ENCODE assay signal across 17 cellular contexts in the genomic region with DNA sequence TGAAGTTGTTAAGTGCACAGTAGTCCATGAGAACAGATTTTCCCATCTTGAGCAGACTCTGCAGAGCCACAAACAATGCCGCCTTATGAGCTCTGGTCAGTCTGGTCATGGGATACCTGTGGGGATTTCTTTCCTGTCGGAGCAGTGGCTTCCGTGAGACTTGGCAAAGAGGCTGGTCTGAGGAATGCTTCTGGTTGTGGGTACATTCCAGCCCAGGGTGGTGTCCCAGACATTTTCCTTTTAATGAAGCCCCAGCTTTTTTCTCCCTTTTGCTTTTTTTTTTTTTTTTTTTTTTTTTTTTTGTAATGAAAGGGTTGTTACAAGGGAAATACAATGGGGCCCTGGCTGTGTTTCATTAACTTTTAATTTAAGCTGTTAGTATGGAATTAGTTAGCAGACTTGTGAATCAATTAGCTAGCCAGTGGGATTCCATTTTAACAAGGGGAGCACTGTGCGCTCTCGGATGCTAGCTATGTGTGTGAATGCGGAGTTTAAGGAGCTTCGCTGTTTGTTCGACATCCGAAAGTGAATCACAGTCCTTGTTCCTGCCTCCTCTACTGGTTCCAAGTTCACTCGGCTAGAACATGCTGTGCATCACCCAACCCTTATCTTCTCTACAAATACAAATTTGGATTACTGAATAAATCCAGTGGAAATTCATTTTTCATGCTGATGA.
DNase-seq lines count a peak whose midpoint lies in the region; ATAC-seq, FAIRE-seq and TF ChIP-seq lines count a peak whose summit lies in the region.
"Had no signal": no experiment of that assay in that cellular context is flagged by ENCODE, and none has a peak within 500 bp of the region (broad histone marks: within the 10 kb centered on the region; RNA-seq: fewer than 3 reads in every experiment).

No MANE protein-coding gene starts in this region.

- peak overlapping the region; percentile 29 for H3K4me2 ChIP-seq in neuronal stem cell (ENCODE audit: insufficient read depth, low read length, poor library complexity, severe bottlenecking)
- H3K4me2 ChIP-seq: PC-9 had no signal

- TF ChIP-seq CTCF in AG10803 (conservative IDR thresholded peaks at IDR 0.05; ENCODE audit: low read length), result no peak

- peaks cover 45% of the 10 kb centered on the region for H3K4me1 ChIP-seq in SJCRH30
- H3K4me1 ChIP-seq in neuronal stem cell (ENCODE audit: control insufficient read depth in 2 of 2, insufficient read depth in 1 of 2, low read depth in 1 of 2, low read length in 2 of 2), result peaks cover 0 to 12% of the 10 kb centered on the region in 2 donors

- DNase-seq in AG10803 (ENCODE audit: low read depth) (peak; percentile 22), SJCRH30 (peak; percentile 31 to 43), Right ventricle myocardium superior (no peak), neuronal stem cell (ENCODE audit: low spot score) (peak; percentile 81), GM12891 (ENCODE audit: insufficient read length, low spot score) (no peak)
- DNase-seq: activated CD4-positive, alpha-beta T cell treated with anti-CD3 and anti-CD28 coated beads, Interleukin-2, amount 50 U/mL, for 1 hour; Caco-2; HCEC 1CT; kidney glomerular epithelial cell; NCI-H1092 treated with DMSO at 0.1 percent for 48 hours; spleen had no signal

- H3K36me3 ChIP-seq in SJCRH30 (peaks cover 7% of the 10 kb centered on the region), neuronal stem cell (replicated peaks in 1 of 2; ENCODE audit: control insufficient read depth in 2 of 2, insufficient read depth in 2 of 2, low read length in 2 of 2) (no peaks in the 10 kb centered on the region)
- H3K36me3 ChIP-seq: spleen, suprapubic skin had no signal

- H2AK5ac ChIP-seq in neuronal stem cell (ENCODE audit: low read depth, low read length), result no peak overlapping the region

- no peak overlapping the region for H3K14ac ChIP-seq in neuronal stem cell (ENCODE audit: low read length)

- no peak overlapping the region for H2BK120ac ChIP-seq in neuronal stem cell (ENCODE audit: low read depth, low read length)

- no peak overlapping the region for H2BK15ac ChIP-seq in neuronal stem cell (ENCODE audit: low read length)

- no peak overlapping the region for H2BK12ac ChIP-seq in neuronal stem cell (ENCODE audit: low read length)

- peaks cover 2% of the 10 kb centered on the region for H3K79me1 ChIP-seq in neuronal stem cell (ENCODE audit: low read depth, low read length)

- WGBS in neuronal stem cell (ENCODE audit: extremely low coverage in 2 of 2, insufficient read length in 2 of 2, insufficient replicate concordance in 1 of 2), 2 donors, result no CpG with 5 or more reads among the region's 10 CpGs

- no peak overlapping the region for H3K4me3 ChIP-seq in AG10803 (ENCODE audit: low read length)
- no peak overlapping the region for H3K4me3 ChIP-seq in SJCRH30
- no peak overlapping the region for H3K4me3 ChIP-seq in neuronal stem cell (ENCODE audit: low read length in 2 of 2)
- H3K4me3 ChIP-seq: PC-9, spleen, suprapubic skin had no signal

- TF ChIP-seq POLR2A in GM12891 (IDR thresholded peaks at IDR 0.05; ENCODE audit: low read depth, low read length), result no peak

- H3K23ac ChIP-seq in neuronal stem cell (ENCODE audit: low read depth, low read length, poor library complexity), result no peak overlapping the region

- H3K27me3 ChIP-seq in SJCRH30, result no peaks in the 10 kb centered on the region
- no peaks in the 10 kb centered on the region for H3K27me3 ChIP-seq in neuronal stem cell (ENCODE audit: control insufficient read depth in 3 of 3, insufficient read depth in 3 of 3, low read depth in 1 of 3, low read length in 3 of 3)
- H3K27me3 ChIP-seq: spleen, suprapubic skin had no signal

- ATAC-seq in Right ventricle myocardium superior (ENCODE audit: poor library complexity), result peak; percentile 40
- ATAC-seq in GM21529 (IDR thresholded peaks at IDR 0.05; ENCODE audit: unreplicated experiment), result no peak
- no peak for ATAC-seq in esophagus mucosa
- no peak for ATAC-seq in HG03432 (IDR thresholded peaks at IDR 0.05; ENCODE audit: unreplicated experiment)

- H3K9me3 ChIP-seq in SJCRH30 (replicated peaks), result no peaks in the 10 kb centered on the region
- no peaks in the 10 kb centered on the region for H3K9me3 ChIP-seq in neuronal stem cell (replicated peaks in 1 of 2; ENCODE audit: control insufficient read depth in 2 of 2, insufficient read depth in 1 of 2, low read depth in 1 of 2, low read length in 2 of 2)
- H3K9me3 ChIP-seq: Caco-2, spleen, suprapubic skin had no signal

- intact Hi-C loops in Right ventricle myocardium superior (cut with DNase I), result no loop called here

- H3K27ac ChIP-seq in SJCRH30 (peak overlapping the region; percentile 33), neuronal stem cell (replicated peaks; ENCODE audit: low read length) (peak overlapping the region; percentile 95)
- H3K27ac ChIP-seq: PC-9, spleen, suprapubic skin had no signal

- H3K18ac ChIP-seq in neuronal stem cell (ENCODE audit: low read length), result no peak overlapping the region

- no peak overlapping the region for H4K8ac ChIP-seq in neuronal stem cell (ENCODE audit: low read depth, low read length)

- no peak for FAIRE-seq in GM12891 (lab: Jason Lieb, UNC)
- FAIRE-seq: frontal cortex had no signal

- no peak overlapping the region for H2AFZ ChIP-seq in neuronal stem cell (ENCODE audit: low read length)
- H2AFZ ChIP-seq: PC-9 had no signal

- peak overlapping the region; percentile 88 for H2BK5ac ChIP-seq in neuronal stem cell (ENCODE audit: low read length)

- no peak overlapping the region for H4K91ac ChIP-seq in neuronal stem cell (ENCODE audit: low read depth, low read length, poor library complexity)

- no peak overlapping the region for H3K4ac ChIP-seq in neuronal stem cell (ENCODE audit: low read length)

- no peak overlapping the region for H3K9ac ChIP-seq in neuronal stem cell (ENCODE audit: low read depth, low read length, poor library complexity)

TF ChIP-seq in GM12891, 5 proteins besides CTCF, POLR2A, EP300 and RAD21:
- TF ChIP-seq POU2F2 (IDR thresholded peaks at IDR 0.05; ENCODE audit: low read depth, low read length) (no peak), PAX5 (IDR thresholded peaks at IDR 0.05; ENCODE audit: insufficient read depth, low read length, severe bottlenecking) (no peak), SPI1 (IDR thresholded peaks at IDR 0.05; ENCODE audit: low read depth, low read length) (no peak), TAF1 (IDR thresholded peaks at IDR 0.05; ENCODE audit: low read depth, low read length) (no peak), POLR2AphosphoS5 (IDR thresholded peaks at IDR 0.05; ENCODE audit: low read depth, low read length) (no peak)

Comparison
In these comparisons a context has a peak if more than half of its experiments do, and no peak if none do; other contexts are left out.
1. DNase-seq: peak in AG10803 (single experiment), SJCRH30 (2 of 2) and neuronal stem cell (single experiment); none in Right ventricle myocardium superior (single experiment) and GM12891 (single experiment).